In genomic region chr19:57113501-57113900, GRCh38 we compare ENCODE assay signal across 11 cellular contexts. TPM values are rescaled to one million over a fixed set of nuclear protein-coding genes. Genes with fewer than 3 reads are reported as not detected.
"Had no signal": no experiment of that assay in that cellular context is flagged by ENCODE, and none has a peak within 500 bp of the region (broad histone marks: within the 10 kb centered on the region; RNA-seq: fewer than 3 reads in every experiment).

No MANE protein-coding gene starts in this region.

RNA-seq across cellular contexts. Expression of gene USP29, which starts 6.3 kb away (rescaled TPM):
- total RNA-seq: OCI-LY7, PC-3, PC-9, Peyer's patch, Right ventricle myocardium inferior, Right ventricle myocardium superior, RPMI7951, SJCRH30, SJSA1, SK-MEL-5 had no signal
- polyA plus RNA-seq: SK-N-SH had no signal

RNA-seq across cellular contexts. Expression of gene ZIM3, which starts 31.5 kb away (rescaled TPM):
- total RNA-seq: OCI-LY7, PC-3, PC-9, Peyer's patch, Right ventricle myocardium inferior, Right ventricle myocardium superior, RPMI7951, SJCRH30, SJSA1, SK-MEL-5 had no signal
- polyA plus RNA-seq: SK-N-SH had no signal

RNA-seq across cellular contexts. Expression of gene DUXA, which starts 53.8 kb away (rescaled TPM):
- total RNA-seq: OCI-LY7, PC-3, PC-9, Peyer's patch, Right ventricle myocardium inferior, Right ventricle myocardium superior, RPMI7951, SJCRH30, SJSA1, SK-MEL-5 had no signal
- polyA plus RNA-seq: SK-N-SH had no signal
